Comparison of ENCODE assay signal across 10 cellular contexts in genomic region chr9:124217839-124218437, GRCh38. TPM values are rescaled to one million over a fixed set of nuclear protein-coding genes. Genes with fewer than 3 reads are reported as not detected.
DNase-seq lines count a peak whose midpoint lies in the region; ATAC-seq and TF ChIP-seq lines count a peak whose summit lies in the region.
"Had no signal": no experiment of that assay in that cellular context is flagged by ENCODE, and none has a peak within 500 bp of the region (broad histone marks: within the 10 kb centered on the region; RNA-seq: fewer than 3 reads in every experiment).

No MANE protein-coding gene starts in this region.

- POLR2A ChIA-PET in activated CD8-positive, alpha-beta T cell treated with anti-CD3 and anti-CD28 coated beads, Interleukin-2, amount 10 ng/mL, durations not matched to agents 7 days and 5 days (lab: Charles Lee), result interaction anchor here (3.5 kb wide), 1 partner anchor 15 kb away, joined by 19 read pairs; no protein-coding TSS in a partner anchor
- POLR2A ChIA-PET in activated CD8-positive, alpha-beta T cell treated with anti-CD3 and anti-CD28 coated beads for 36 hours (lab: Charles Lee), result interaction anchor here (0.8 to 1.5 kb wide), 5 partner anchors 9 to 39 kb away, joined by 3 to 8 read pairs (median 4); no protein-coding TSS in a partner anchor

- H3K27ac Mint-ChIP-seq in activated CD8-positive, alpha-beta T cell treated with anti-CD3 and anti-CD28 coated beads, Interleukin-2, amount 10 ng/mL, durations not matched to agents 7 days and 5 days, result peak overlapping the region; percentile 95
- no peak overlapping the region for H3K27ac Mint-ChIP-seq in activated CD8-positive, alpha-beta T cell treated with anti-CD3 and anti-CD28 coated beads for 36 hours
- H3K27ac Mint-ChIP-seq in Calu3 (ENCODE audit: unreplicated experiment), result no peak overlapping the region
- H3K27ac Mint-ChIP-seq: nephron had no signal

- H3K27me3 Mint-ChIP-seq in activated CD8-positive, alpha-beta T cell treated with anti-CD3 and anti-CD28 coated beads, Interleukin-2, amount 10 ng/mL, durations not matched to agents 7 days and 5 days (ENCODE audit: low read depth), result peaks cover 3% of the 10 kb centered on the region
- H3K27me3 Mint-ChIP-seq in activated CD8-positive, alpha-beta T cell treated with anti-CD3 and anti-CD28 coated beads for 36 hours, result peaks cover 1% of the 10 kb centered on the region
- no peaks in the 10 kb centered on the region for H3K27me3 Mint-ChIP-seq in Calu3 (ENCODE audit: unreplicated experiment)

- no peak overlapping the region for H3K4me3 Mint-ChIP-seq in activated CD8-positive, alpha-beta T cell treated with anti-CD3 and anti-CD28 coated beads, Interleukin-2, amount 10 ng/mL, durations not matched to agents 7 days and 5 days
- no peak overlapping the region for H3K4me3 Mint-ChIP-seq in activated CD8-positive, alpha-beta T cell treated with anti-CD3 and anti-CD28 coated beads for 36 hours
- no peak overlapping the region for H3K4me3 Mint-ChIP-seq in Calu3 (ENCODE audit: low read depth, unreplicated experiment)
- H3K4me3 Mint-ChIP-seq: nephron had no signal

- H3K4me1 ChIP-seq in stomach, result peaks cover 21 to 100% (median 54%) of the 10 kb centered on the region in 4 donors

- intact Hi-C loops in activated CD8-positive, alpha-beta T cell treated with anti-CD3 and anti-CD28 coated beads for 36 hours (cut with micrococcal nuclease), result loop anchor here (5.0 kb wide), 1 partner anchor 34 kb away; no protein-coding TSS in a partner anchor
- intact Hi-C loops in stomach (cut with DNase I; ENCODE audit: low total_unique reads) (no loop called here), Calu3 (cut with micrococcal nuclease; ENCODE audit: unreplicated experiment) (no loop called here)

- TF ChIP-seq EP300 in stomach (IDR thresholded peaks at IDR 0.05), result no peak

- H3K27ac ChIP-seq in coronary artery (peak overlapping the region in 1 of 2 donors; percentile 69), stomach (peak overlapping the region in 2 of 5 donors; percentile 65 to 89)

- BruUV-seq in Calu3 (replicated peaks; lab: Mats Ljungman, UMichigan), result no TSS peak

- WGBS in stomach, 5 donors, result 75 to 83% (median 78%) methylated on average over 8 of the region's 8 CpGs

- H3K9me3 Mint-ChIP-seq in activated CD8-positive, alpha-beta T cell treated with anti-CD3 and anti-CD28 coated beads, Interleukin-2, amount 10 ng/mL, durations not matched to agents 7 days and 5 days (ENCODE audit: insufficient read depth), result no peaks in the 10 kb centered on the region
- no peaks in the 10 kb centered on the region for H3K9me3 Mint-ChIP-seq in activated CD8-positive, alpha-beta T cell treated with anti-CD3 and anti-CD28 coated beads for 36 hours
- peaks cover 3% of the 10 kb centered on the region for H3K9me3 Mint-ChIP-seq in Calu3 (ENCODE audit: low read depth, unreplicated experiment)
- H3K9me3 Mint-ChIP-seq: nephron had no signal

- no peaks in the 10 kb centered on the region for H3K27me3 ChIP-seq in stomach
- H3K27me3 ChIP-seq: heart left ventricle had no signal

- DNase-seq in activated CD8-positive, alpha-beta T cell treated with anti-CD3 and anti-CD28 coated beads, Interleukin-2, amount 10 ng/mL, durations not matched to agents 7 days and 5 days, result no peak
- no peak for DNase-seq in activated CD8-positive, alpha-beta T cell treated with anti-CD3 and anti-CD28 coated beads for 36 hours
- peak; percentile 89 for DNase-seq in NB4 (ENCODE audit: low read depth)
- DNase-seq in coronary artery (ENCODE audit: low spot score), result peak; percentile 65
- peak; percentile 25 for DNase-seq in stomach
- no peak for DNase-seq in foreskin fibroblast
- no peak for DNase-seq in Calu3
- DNase-seq in hepatic stellate cell (ENCODE audit: low spot score), result no peak

- ATAC-seq in activated CD8-positive, alpha-beta T cell treated with anti-CD3 and anti-CD28 coated beads, Interleukin-2, amount 10 ng/mL, durations not matched to agents 7 days and 5 days, result no peak
- no peak for ATAC-seq in activated CD8-positive, alpha-beta T cell treated with anti-CD3 and anti-CD28 coated beads for 36 hours

- no peak for TF ChIP-seq POLR2A in NB4 (IDR thresholded peaks at IDR 0.05; ENCODE audit: extremely low read depth, insufficient read length)
- TF ChIP-seq POLR2A in stomach (IDR thresholded peaks at IDR 0.05), result no peak

- H3K36me3 ChIP-seq in stomach, result no peaks in the 10 kb centered on the region
- H3K36me3 ChIP-seq: heart left ventricle had no signal

- CTCF ChIA-PET in activated CD8-positive, alpha-beta T cell treated with anti-CD3 and anti-CD28 coated beads, Interleukin-2, amount 10 ng/mL, durations not matched to agents 7 days and 5 days (lab: Charles Lee), result interaction anchor here (1.1 to 2.0 kb wide), 3 partner anchors 16 to 74 kb away, joined by 3 to 8 read pairs (median 3); no protein-coding TSS in a partner anchor
- CTCF ChIA-PET in activated CD8-positive, alpha-beta T cell treated with anti-CD3 and anti-CD28 coated beads for 36 hours (lab: Charles Lee), result interaction anchor here (0.7 to 2.1 kb wide), 6 partner anchors 12 to 574 kb away, joined by 3 to 8 read pairs (median 3); no protein-coding TSS in a partner anchor
- CTCF ChIA-PET in Calu3 (lab: Charles Lee), result no interaction called here

- H3K36me3 Mint-ChIP-seq in activated CD8-positive, alpha-beta T cell treated with anti-CD3 and anti-CD28 coated beads, Interleukin-2, amount 10 ng/mL, durations not matched to agents 7 days and 5 days (ENCODE audit: low read depth), result no peaks in the 10 kb centered on the region
- H3K36me3 Mint-ChIP-seq in activated CD8-positive, alpha-beta T cell treated with anti-CD3 and anti-CD28 coated beads for 36 hours (ENCODE audit: low read depth), result no peaks in the 10 kb centered on the region
- peaks cover 1% of the 10 kb centered on the region for H3K36me3 Mint-ChIP-seq in Calu3 (ENCODE audit: insufficient read depth, unreplicated experiment)

- peaks cover 72% of the 10 kb centered on the region for H3K4me1 Mint-ChIP-seq in activated CD8-positive, alpha-beta T cell treated with anti-CD3 and anti-CD28 coated beads, Interleukin-2, amount 10 ng/mL, durations not matched to agents 7 days and 5 days (ENCODE audit: low read depth)
- peaks cover 53% of the 10 kb centered on the region for H3K4me1 Mint-ChIP-seq in activated CD8-positive, alpha-beta T cell treated with anti-CD3 and anti-CD28 coated beads for 36 hours (ENCODE audit: low read depth)
- H3K4me1 Mint-ChIP-seq in Calu3 (ENCODE audit: low read depth, unreplicated experiment), result peaks cover 29% of the 10 kb centered on the region

- H3K4me3 ChIP-seq in NB4 (ENCODE audit: low read depth, low read length) (no peak overlapping the region), coronary artery (no peak overlapping the region), stomach (no peak overlapping the region), foreskin fibroblast (ENCODE audit: low read depth in 1 of 2, low read length in 2 of 2) (no peak overlapping the region)
- H3K4me3 ChIP-seq: heart left ventricle had no signal

- TF ChIP-seq CTCF in activated CD8-positive, alpha-beta T cell treated with anti-CD3 and anti-CD28 coated beads for 36 hours (IDR thresholded peaks at IDR 0.05), result no peak
- TF ChIP-seq CTCF in NB4 (IDR thresholded peaks at IDR 0.05; ENCODE audit: low read depth, low read length) (no peak), coronary artery (IDR thresholded peaks at IDR 0.05) (no peak), stomach (IDR thresholded peaks at IDR 0.05) (no peak), foreskin fibroblast (IDR thresholded peaks at IDR 0.05; ENCODE audit: low read depth, low read length) (no peak), Calu3 (IDR thresholded peaks at IDR 0.05; ENCODE audit: unreplicated experiment) (no peak)

- H3K9me3 ChIP-seq in stomach, result no peaks in the 10 kb centered on the region
- H3K9me3 ChIP-seq: heart left ventricle had no signal

RNA-seq across cellular contexts. Expression of gene NEK6, which starts 39.8 kb away (rescaled TPM):
- total RNA-seq in activated CD8-positive, alpha-beta T cell treated with anti-CD3 and anti-CD28 coated beads, Interleukin-2, amount 10 ng/mL, durations not matched to agents 7 days and 5 days, result 10 to 100 TPM; 19.9 to 20.9 TPM
- total RNA-seq in activated CD8-positive, alpha-beta T cell treated with anti-CD3 and anti-CD28 coated beads for 36 hours, result 10 to 100 TPM; 20.2 to 21.8 TPM
- 10 to 100 TPM; 24.5 to 76.8 (median 35.6) TPM for total RNA-seq in stomach
- polyA plus RNA-seq in stomach, result 10 to 100 TPM in 2 of 3 donors, 1 to 10 TPM in 1; 6.0 to 18.9 (median 18.3) TPM
- 42.2 and 43.0 TPM in 2 replicates for total RNA-seq in Calu3 (2022)

Comparison
In these comparisons a context has a peak if more than half of its experiments do, and no peak if none do; other contexts are left out.
1. DNase-seq: peak in NB4 (single experiment), coronary artery (single experiment) and stomach (single experiment); none in activated CD8-positive, alpha-beta T cell treated with anti-CD3 and anti-CD28 coated beads, Interleukin-2, amount 10 ng/mL, durations not matched to agents 7 days and 5 days (single experiment), activated CD8-positive, alpha-beta T cell treated with anti-CD3 and anti-CD28 coated beads for 36 hours (single experiment), foreskin fibroblast (0 of 2), Calu3 (single experiment) and hepatic stellate cell (single experiment).